Comparison of ENCODE assay signal across 1 cellular context in the genomic region with DNA sequence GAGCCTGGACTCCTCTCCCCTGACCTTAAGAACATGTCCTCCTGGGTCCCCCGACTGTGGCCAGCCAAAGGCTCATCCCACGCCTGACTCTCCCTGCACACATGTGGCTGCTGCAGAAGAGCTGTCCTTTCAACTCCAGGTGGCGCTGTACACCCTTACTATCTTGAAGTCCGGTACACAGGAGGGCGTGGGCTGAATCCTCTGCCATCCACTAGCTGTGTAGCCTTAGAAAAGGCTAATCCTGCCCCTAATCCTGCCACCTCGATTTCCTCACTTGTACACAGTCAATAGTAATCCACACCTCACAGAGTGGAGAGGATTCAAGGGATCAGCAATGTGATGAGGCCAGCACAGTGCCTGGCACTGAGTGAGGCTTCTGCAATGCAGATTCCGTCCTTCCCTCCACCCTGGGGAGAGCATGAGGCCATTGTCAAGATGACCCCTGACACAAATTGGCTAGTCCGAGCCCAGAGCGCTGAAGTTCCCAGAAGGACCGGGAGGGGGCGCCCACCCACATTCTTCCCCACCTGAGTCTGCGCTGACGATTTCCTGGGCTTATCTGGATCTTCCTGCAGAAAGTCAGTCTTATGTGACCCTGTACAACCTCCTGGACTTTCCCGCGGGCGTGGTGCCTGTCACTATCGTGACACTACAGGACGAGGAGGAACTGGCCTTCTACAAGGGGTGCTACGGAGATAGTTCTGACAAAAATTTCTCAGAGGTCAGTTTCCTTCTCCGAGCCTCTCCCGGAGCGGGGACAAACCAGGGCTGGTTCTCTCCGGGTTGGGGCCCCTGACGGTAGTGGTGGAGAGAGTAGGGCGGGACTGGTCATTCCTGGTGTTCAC.
TF ChIP-seq lines count a peak whose summit lies in the region.

No MANE protein-coding gene starts in this region.

TF ChIP-seq in K562, 482 proteins besides CTCF, POLR2A, EP300 and RAD21 (continues in another document):
- TF ChIP-seq, protein P1, sequence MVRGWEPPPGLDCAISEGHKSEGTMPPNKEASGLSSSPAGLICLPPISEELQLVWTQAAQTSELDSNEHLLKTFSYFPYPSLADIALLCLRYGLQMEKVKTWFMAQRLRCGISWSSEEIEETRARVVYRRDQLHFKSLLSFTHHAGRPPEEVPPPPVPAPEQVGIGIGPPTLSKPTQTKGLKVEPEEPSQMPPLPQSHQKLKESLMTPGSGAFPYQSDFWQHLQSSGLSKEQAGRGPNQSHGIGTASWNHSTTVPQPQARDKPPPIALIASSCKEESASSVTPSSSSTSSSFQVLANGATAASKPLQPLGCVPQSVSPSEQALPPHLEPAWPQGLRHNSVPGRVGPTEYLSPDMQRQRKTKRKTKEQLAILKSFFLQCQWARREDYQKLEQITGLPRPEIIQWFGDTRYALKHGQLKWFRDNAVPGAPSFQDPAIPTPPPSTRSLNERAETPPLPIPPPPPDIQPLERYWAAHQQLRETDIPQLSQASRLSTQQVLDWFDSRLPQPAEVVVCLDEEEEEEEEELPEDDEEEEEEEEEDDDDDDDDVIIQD (CRISPR knock-in tag; IDR thresholded peaks at IDR 0.05), result peak; percentile 72; the same call in 1 of the 2 replicates
- TF ChIP-seq FOXJ2 (tag; IDR thresholded peaks at IDR 0.05), result no peak; the same call in none of the 2 replicates
- peak in 1 of 2 experiments; percentile 46; a peak in 1 of 4 replicates for TF ChIP-seq MCM7 (IDR thresholded peaks at IDR 0.05)
- TF ChIP-seq HDAC1 (IDR thresholded peaks at IDR 0.05), result peak; percentile 83 to 92
- TF ChIP-seq, protein P2, sequence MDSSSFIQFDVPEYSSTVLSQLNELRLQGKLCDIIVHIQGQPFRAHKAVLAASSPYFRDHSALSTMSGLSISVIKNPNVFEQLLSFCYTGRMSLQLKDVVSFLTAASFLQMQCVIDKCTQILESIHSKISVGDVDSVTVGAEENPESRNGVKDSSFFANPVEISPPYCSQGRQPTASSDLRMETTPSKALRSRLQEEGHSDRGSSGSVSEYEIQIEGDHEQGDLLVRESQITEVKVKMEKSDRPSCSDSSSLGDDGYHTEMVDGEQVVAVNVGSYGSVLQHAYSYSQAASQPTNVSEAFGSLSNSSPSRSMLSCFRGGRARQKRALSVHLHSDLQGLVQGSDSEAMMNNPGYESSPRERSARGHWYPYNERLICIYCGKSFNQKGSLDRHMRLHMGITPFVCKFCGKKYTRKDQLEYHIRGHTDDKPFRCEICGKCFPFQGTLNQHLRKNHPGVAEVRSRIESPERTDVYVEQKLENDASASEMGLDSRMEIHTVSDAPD (CRISPR knock-in tag; IDR thresholded peaks at IDR 0.05), result no peak
- TF ChIP-seq SREBF2 (CRISPR knock-in tag; IDR thresholded peaks at IDR 0.05), result no peak
- no peak for TF ChIP-seq ZFP1 (CRISPR knock-in tag; IDR thresholded peaks at IDR 0.05)
- TF ChIP-seq CEBPG (CRISPR knock-in tag; IDR thresholded peaks at IDR 0.05), result peak; percentile 40; the same call in 1 of the 2 replicates
- TF ChIP-seq CEBPG (tag; conservative IDR thresholded peaks at IDR 0.05 in 1 of 2, IDR thresholded peaks at IDR 0.05 in 1 of 2), result no peak
- TF ChIP-seq MTA2 (IDR thresholded peaks at IDR 0.05; ENCODE audit: low read depth), result peak; percentile 43; the same call in 1 of the 2 replicates
- TF ChIP-seq, protein P3, sequence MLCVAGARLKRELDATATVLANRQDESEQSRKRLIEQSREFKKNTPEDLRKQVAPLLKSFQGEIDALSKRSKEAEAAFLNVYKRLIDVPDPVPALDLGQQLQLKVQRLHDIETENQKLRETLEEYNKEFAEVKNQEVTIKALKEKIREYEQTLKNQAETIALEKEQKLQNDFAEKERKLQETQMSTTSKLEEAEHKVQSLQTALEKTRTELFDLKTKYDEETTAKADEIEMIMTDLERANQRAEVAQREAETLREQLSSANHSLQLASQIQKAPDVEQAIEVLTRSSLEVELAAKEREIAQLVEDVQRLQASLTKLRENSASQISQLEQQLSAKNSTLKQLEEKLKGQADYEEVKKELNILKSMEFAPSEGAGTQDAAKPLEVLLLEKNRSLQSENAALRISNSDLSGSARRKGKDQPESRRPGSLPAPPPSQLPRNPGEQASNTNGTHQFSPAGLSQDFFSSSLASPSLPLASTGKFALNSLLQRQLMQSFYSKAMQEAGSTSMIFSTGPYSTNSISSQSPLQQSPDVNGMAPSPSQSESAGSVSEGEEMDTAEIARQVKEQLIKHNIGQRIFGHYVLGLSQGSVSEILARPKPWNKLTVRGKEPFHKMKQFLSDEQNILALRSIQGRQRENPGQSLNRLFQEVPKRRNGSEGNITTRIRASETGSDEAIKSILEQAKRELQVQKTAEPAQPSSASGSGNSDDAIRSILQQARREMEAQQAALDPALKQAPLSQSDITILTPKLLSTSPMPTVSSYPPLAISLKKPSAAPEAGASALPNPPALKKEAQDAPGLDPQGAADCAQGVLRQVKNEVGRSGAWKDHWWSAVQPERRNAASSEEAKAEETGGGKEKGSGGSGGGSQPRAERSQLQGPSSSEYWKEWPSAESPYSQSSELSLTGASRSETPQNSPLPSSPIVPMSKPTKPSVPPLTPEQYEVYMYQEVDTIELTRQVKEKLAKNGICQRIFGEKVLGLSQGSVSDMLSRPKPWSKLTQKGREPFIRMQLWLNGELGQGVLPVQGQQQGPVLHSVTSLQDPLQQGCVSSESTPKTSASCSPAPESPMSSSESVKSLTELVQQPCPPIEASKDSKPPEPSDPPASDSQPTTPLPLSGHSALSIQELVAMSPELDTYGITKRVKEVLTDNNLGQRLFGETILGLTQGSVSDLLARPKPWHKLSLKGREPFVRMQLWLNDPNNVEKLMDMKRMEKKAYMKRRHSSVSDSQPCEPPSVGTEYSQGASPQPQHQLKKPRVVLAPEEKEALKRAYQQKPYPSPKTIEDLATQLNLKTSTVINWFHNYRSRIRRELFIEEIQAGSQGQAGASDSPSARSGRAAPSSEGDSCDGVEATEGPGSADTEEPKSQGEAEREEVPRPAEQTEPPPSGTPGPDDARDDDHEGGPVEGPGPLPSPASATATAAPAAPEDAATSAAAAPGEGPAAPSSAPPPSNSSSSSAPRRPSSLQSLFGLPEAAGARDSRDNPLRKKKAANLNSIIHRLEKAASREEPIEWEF (CRISPR knock-in tag; IDR thresholded peaks at IDR 0.05), result no peak
- TF ChIP-seq KHSRP (IDR thresholded peaks at IDR 0.05), result peak; percentile 77
- TF ChIP-seq EHMT2 (IDR thresholded peaks at IDR 0.05), result peak; percentile 79
- TF ChIP-seq, protein P4, sequence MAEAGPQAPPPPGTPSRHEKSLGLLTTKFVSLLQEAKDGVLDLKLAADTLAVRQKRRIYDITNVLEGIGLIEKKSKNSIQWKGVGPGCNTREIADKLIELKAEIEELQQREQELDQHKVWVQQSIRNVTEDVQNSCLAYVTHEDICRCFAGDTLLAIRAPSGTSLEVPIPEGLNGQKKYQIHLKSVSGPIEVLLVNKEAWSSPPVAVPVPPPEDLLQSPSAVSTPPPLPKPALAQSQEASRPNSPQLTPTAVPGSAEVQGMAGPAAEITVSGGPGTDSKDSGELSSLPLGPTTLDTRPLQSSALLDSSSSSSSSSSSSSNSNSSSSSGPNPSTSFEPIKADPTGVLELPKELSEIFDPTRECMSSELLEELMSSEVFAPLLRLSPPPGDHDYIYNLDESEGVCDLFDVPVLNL (CRISPR knock-in tag; IDR thresholded peaks at IDR 0.05; ENCODE audit: low read depth), result peak; percentile 48; the same call in 1 of the 2 replicates
- peak; percentile 89 to 90 for TF ChIP-seq MNT (conservative IDR thresholded peaks at IDR 0.05)
- no peak for TF ChIP-seq HNRNPK (IDR thresholded peaks at IDR 0.05; ENCODE audit: low read depth, low read length, poor library complexity, severe bottlenecking)
- TF ChIP-seq, protein P5, sequence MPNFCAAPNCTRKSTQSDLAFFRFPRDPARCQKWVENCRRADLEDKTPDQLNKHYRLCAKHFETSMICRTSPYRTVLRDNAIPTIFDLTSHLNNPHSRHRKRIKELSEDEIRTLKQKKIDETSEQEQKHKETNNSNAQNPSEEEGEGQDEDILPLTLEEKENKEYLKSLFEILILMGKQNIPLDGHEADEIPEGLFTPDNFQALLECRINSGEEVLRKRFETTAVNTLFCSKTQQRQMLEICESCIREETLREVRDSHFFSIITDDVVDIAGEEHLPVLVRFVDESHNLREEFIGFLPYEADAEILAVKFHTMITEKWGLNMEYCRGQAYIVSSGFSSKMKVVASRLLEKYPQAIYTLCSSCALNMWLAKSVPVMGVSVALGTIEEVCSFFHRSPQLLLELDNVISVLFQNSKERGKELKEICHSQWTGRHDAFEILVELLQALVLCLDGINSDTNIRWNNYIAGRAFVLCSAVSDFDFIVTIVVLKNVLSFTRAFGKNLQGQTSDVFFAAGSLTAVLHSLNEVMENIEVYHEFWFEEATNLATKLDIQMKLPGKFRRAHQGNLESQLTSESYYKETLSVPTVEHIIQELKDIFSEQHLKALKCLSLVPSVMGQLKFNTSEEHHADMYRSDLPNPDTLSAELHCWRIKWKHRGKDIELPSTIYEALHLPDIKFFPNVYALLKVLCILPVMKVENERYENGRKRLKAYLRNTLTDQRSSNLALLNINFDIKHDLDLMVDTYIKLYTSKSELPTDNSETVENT (CRISPR knock-in tag; IDR thresholded peaks at IDR 0.05), result no peak; the same call in 1 of the 2 replicates
- peak; percentile 87; the same call in 1 of the 2 replicates for TF ChIP-seq THRAP3 (IDR thresholded peaks at IDR 0.05; ENCODE audit: borderline replicate concordance)
- TF ChIP-seq ZNF282 (CRISPR knock-in tag; IDR thresholded peaks at IDR 0.05), result no peak
- peak; percentile 75 for TF ChIP-seq ADNP (tag; IDR thresholded peaks at IDR 0.05)
- TF ChIP-seq, protein P6, sequence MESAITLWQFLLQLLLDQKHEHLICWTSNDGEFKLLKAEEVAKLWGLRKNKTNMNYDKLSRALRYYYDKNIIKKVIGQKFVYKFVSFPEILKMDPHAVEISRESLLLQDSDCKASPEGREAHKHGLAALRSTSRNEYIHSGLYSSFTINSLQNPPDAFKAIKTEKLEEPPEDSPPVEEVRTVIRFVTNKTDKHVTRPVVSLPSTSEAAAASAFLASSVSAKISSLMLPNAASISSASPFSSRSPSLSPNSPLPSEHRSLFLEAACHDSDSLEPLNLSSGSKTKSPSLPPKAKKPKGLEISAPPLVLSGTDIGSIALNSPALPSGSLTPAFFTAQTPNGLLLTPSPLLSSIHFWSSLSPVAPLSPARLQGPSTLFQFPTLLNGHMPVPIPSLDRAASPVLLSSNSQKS (CRISPR knock-in tag; IDR thresholded peaks at IDR 0.05), result no peak
- TF ChIP-seq ZNF274 (IDR thresholded peaks at IDR 0.05; ENCODE audit: borderline replicate concordance, low read depth, low read length), result no peak
- TF ChIP-seq STAG1 (CRISPR knock-in tag; IDR thresholded peaks at IDR 0.05; ENCODE audit: borderline replicate concordance), result peak; percentile 65
- no peak; the same call in 1 of the 2 replicates for TF ChIP-seq ZNF766 (CRISPR knock-in tag; conservative IDR thresholded peaks at IDR 0.05)
- TF ChIP-seq ZZZ3 (IDR thresholded peaks at IDR 0.05), result peak; percentile 98
- peak; percentile 84 for TF ChIP-seq CHD4 (IDR thresholded peaks at IDR 0.05; ENCODE audit: insufficient read depth, insufficient replicate concordance, low read depth, low read length, poor library complexity, severe bottlenecking)
- peak; percentile 89 for TF ChIP-seq ETV5 (CRISPR knock-in tag; IDR thresholded peaks at IDR 0.05; ENCODE audit: low read depth)
- TF ChIP-seq ATF7 (IDR thresholded peaks at IDR 0.05), result peak; percentile 95
- 0 out of 2 replicates have a peak, but pooled peaks have one; percentile 54 for TF ChIP-seq NR2F6 (CRISPR knock-in tag; IDR thresholded peaks at IDR 0.05)
- TF ChIP-seq PTTG1 (tag; IDR thresholded peaks at IDR 0.05; ENCODE audit: low read depth), result no peak
- peak; percentile 97 for TF ChIP-seq SMARCA5 (IDR thresholded peaks at IDR 0.05)
- no peak for TF ChIP-seq ZC3H4 (CRISPR knock-in tag; IDR thresholded peaks at IDR 0.05; ENCODE audit: borderline replicate concordance)
- TF ChIP-seq, protein P7, sequence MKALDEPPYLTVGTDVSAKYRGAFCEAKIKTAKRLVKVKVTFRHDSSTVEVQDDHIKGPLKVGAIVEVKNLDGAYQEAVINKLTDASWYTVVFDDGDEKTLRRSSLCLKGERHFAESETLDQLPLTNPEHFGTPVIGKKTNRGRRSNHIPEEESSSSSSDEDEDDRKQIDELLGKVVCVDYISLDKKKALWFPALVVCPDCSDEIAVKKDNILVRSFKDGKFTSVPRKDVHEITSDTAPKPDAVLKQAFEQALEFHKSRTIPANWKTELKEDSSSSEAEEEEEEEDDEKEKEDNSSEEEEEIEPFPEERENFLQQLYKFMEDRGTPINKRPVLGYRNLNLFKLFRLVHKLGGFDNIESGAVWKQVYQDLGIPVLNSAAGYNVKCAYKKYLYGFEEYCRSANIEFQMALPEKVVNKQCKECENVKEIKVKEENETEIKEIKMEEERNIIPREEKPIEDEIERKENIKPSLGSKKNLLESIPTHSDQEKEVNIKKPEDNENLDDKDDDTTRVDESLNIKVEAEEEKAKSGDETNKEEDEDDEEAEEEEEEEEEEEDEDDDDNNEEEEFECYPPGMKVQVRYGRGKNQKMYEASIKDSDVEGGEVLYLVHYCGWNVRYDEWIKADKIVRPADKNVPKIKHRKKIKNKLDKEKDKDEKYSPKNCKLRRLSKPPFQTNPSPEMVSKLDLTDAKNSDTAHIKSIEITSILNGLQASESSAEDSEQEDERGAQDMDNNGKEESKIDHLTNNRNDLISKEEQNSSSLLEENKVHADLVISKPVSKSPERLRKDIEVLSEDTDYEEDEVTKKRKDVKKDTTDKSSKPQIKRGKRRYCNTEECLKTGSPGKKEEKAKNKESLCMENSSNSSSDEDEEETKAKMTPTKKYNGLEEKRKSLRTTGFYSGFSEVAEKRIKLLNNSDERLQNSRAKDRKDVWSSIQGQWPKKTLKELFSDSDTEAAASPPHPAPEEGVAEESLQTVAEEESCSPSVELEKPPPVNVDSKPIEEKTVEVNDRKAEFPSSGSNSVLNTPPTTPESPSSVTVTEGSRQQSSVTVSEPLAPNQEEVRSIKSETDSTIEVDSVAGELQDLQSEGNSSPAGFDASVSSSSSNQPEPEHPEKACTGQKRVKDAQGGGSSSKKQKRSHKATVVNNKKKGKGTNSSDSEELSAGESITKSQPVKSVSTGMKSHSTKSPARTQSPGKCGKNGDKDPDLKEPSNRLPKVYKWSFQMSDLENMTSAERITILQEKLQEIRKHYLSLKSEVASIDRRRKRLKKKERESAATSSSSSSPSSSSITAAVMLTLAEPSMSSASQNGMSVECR (CRISPR knock-in tag; IDR thresholded peaks at IDR 0.05), result peak; percentile 87
- TF ChIP-seq ZNF253 (CRISPR knock-in tag; conservative IDR thresholded peaks at IDR 0.05), result 0 out of 2 replicates have a peak, but pooled peaks have one; percentile 31
- 0 out of 2 replicates have a peak, but pooled peaks have one; percentile 39 for TF ChIP-seq SIN3B (IDR thresholded peaks at IDR 0.05; ENCODE audit: low read depth)
- peak; percentile 41; the same call in 1 of the 2 replicates for TF ChIP-seq ZBTB7A (IDR thresholded peaks at IDR 0.05; ENCODE audit: borderline replicate concordance, control insufficient read depth, low read depth, low read length)
- no peak for TF ChIP-seq ZNF324 (CRISPR knock-in tag; IDR thresholded peaks at IDR 0.05)
- peak; percentile 94 for TF ChIP-seq MYC (IDR thresholded peaks at IDR 0.05; ENCODE audit: low read depth, low read length)
- 0 out of 2 replicates have a peak, but pooled peaks have one; percentile 66 for TF ChIP-seq MYC (CRISPR knock-in tag; IDR thresholded peaks at IDR 0.05; ENCODE audit: borderline replicate concordance, low read depth)
